ENCODE assay signal across 8 cellular contexts in the genomic region with DNA sequence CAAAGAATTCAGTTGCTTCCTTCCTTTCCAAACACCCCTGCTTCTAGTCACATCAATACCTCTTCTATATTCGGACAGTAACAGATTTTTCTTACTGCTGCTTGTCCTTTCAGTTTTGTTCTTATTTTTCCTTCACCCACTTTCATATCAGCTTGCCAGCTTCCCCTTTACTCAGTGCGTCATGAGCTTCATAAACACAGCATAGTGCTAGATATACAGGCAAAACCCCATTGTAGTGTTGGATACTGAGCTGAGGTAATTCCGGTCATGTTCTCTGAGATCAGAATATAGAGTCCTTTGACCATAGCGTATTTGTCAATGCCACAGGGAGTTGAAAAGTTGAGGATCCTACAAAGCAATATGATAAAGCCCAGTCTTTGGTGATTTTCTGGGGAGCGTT.
DNase-seq lines count a peak whose midpoint lies in the region; ATAC-seq and TF ChIP-seq lines count a peak whose summit lies in the region.

No MANE protein-coding gene starts in this region.

- peaks cover 53% of the 10 kb centered on the region for H3K4me1 ChIP-seq in mucosa of stomach (ENCODE audit: control insufficient read depth, insufficient read depth, low read length)

- in situ Hi-C loops in GM13976 (cut with MboI; ENCODE audit: low sequenced_read_pairs, unreplicated experiment), result no loop called here

- H3K27me3 ChIP-seq in mucosa of stomach (ENCODE audit: control insufficient read depth, insufficient read depth, low read length), result no peaks in the 10 kb centered on the region

- ATAC-seq in HG02588 (IDR thresholded peaks at IDR 0.05; ENCODE audit: unreplicated experiment), result peak; percentile 26
- ATAC-seq in GM19023 (IDR thresholded peaks at IDR 0.05; ENCODE audit: unreplicated experiment), result no peak

- no peak overlapping the region for H3K4me3 ChIP-seq in mucosa of stomach (ENCODE audit: low read length)

- DNase-seq in GM13976 (ENCODE audit: low spot score) (peak; percentile 68), SIG-M5 (lab: John Stamatoyannopoulos, UW) (peak; percentile 71), NCI-H2227 treated with DMSO at 0.1 percent for 48 hours (lab: John Stamatoyannopoulos, UW) (no peak), DMS114 treated with DMSO at 0.1 percent for 48 hours (lab: John Stamatoyannopoulos, UW; ENCODE audit: unreplicated experiment) (no peak), COLO668 (lab: John Stamatoyannopoulos, UW; ENCODE audit: unreplicated experiment) (no peak)

- no peak for TF ChIP-seq CTCF in GM13976 (IDR thresholded peaks at IDR 0.05; ENCODE audit: borderline replicate concordance, control extremely low read depth, extremely low read depth, insufficient read depth, missing control alignments)

- H3K9me3 ChIP-seq in mucosa of stomach (ENCODE audit: control insufficient read depth, low read length), result no peaks in the 10 kb centered on the region

- H3K36me3 ChIP-seq in mucosa of stomach (ENCODE audit: control insufficient read depth, insufficient read depth, low read length), result peaks cover 4% of the 10 kb centered on the region

- H3K9ac ChIP-seq in mucosa of stomach (ENCODE audit: low read length), result peak overlapping the region; percentile 19

Comparison
In these comparisons a context has a peak if more than half of its experiments do, and no peak if none do; other contexts are left out.
1. DNase-seq: peak in GM13976 (single experiment) and SIG-M5 (single experiment); none in NCI-H2227 treated with DMSO at 0.1 percent for 48 hours (single experiment), DMS114 treated with DMSO at 0.1 percent for 48 hours (single experiment) and COLO668 (single experiment).